Comparison of ENCODE assay signal across 1 cellular context in the genomic region with DNA sequence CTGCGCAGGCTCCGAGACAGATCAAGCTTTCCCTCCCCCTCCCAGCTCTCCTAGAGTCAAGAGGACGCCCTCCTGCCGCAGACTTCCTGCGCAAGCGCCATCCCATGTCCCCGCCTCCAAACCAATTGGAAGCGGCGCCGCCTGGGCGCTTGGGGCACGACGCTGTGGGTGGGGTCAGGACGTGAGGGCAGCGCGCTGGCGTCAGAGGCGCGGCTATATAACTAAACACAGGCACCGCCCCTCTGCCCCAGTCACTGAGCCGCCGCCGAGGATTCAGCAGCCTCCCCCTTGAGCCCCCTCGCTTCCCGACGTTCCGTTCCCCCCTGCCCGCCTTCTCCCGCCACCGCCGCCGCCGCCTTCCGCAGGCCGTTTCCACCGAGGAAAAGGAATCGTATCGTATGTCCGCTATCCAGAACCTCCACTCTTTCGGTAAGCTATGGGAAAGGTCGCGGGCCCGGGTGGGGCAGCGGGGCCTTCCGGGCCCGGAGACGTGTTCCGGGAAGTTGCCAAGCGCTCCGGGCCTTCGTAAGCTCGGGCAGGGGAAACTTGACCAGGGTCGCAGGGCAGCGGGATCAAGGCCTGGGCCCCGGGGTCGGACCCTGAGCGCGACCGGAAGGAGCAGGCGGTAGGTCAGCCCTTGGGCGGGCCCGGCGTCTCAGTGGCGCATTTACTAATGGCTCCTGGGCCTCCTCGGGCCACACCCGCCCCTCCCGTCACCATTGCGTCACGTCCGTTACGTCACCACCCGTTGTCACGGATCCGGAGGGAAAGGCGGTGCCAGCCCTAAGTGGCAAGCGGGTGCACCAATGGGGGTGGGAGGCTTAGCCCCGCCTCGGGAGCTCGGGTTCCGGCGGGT.
A peak's percentile ranks its signal among the peaks of the same experiment; 100 is the strongest.
TF ChIP-seq lines count a peak whose summit lies in the region.

EIF1 (plus strand) TSS at position 245 of the 856 bp plus-strand sequence; CDS start at position 399, 154 bp downstream.

TF ChIP-seq in WTC11, 78 proteins besides CTCF, POLR2A, EP300 and RAD21 (continued from another document and continues in another):
- TF ChIP-seq, protein P1, sequence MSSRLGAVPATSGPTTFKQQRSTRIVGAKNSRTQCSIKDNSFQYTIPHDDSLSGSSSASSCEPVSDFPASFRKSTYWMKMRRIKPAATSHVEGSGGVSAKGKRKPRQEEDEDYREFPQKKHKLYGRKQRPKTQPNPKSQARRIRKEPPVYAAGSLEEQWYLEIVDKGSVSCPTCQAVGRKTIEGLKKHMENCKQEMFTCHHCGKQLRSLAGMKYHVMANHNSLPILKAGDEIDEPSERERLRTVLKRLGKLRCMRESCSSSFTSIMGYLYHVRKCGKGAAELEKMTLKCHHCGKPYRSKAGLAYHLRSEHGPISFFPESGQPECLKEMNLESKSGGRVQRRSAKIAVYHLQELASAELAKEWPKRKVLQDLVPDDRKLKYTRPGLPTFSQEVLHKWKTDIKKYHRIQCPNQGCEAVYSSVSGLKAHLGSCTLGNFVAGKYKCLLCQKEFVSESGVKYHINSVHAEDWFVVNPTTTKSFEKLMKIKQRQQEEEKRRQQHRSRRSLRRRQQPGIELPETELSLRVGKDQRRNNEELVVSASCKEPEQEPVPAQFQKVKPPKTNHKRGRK (CRISPR knock-in tag; IDR thresholded peaks at IDR 0.05; ENCODE audit: borderline replicate concordance): no peak
- TF ChIP-seq, protein P2, sequence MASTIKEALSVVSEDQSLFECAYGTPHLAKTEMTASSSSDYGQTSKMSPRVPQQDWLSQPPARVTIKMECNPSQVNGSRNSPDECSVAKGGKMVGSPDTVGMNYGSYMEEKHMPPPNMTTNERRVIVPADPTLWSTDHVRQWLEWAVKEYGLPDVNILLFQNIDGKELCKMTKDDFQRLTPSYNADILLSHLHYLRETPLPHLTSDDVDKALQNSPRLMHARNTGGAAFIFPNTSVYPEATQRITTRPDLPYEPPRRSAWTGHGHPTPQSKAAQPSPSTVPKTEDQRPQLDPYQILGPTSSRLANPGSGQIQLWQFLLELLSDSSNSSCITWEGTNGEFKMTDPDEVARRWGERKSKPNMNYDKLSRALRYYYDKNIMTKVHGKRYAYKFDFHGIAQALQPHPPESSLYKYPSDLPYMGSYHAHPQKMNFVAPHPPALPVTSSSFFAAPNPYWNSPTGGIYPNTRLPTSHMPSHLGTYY (CRISPR knock-in tag; IDR thresholded peaks at IDR 0.05): peak; percentile 49; the same call in 1 of the 2 replicates
- TF ChIP-seq, protein P3, sequence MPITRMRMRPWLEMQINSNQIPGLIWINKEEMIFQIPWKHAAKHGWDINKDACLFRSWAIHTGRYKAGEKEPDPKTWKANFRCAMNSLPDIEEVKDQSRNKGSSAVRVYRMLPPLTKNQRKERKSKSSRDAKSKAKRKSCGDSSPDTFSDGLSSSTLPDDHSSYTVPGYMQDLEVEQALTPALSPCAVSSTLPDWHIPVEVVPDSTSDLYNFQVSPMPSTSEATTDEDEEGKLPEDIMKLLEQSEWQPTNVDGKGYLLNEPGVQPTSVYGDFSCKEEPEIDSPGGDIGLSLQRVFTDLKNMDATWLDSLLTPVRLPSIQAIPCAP (CRISPR knock-in tag; IDR thresholded peaks at IDR 0.05): peak; percentile 86; the same call in 1 of the 2 replicates
- no peak for TF ChIP-seq GRHL2 (CRISPR knock-in tag; IDR thresholded peaks at IDR 0.05; ENCODE audit: insufficient replicate concordance, severe bottlenecking)
- TF ChIP-seq PRRX2 (CRISPR knock-in tag; IDR thresholded peaks at IDR 0.05): peak; percentile 80
- TF ChIP-seq TEAD1 (CRISPR knock-in tag; IDR thresholded peaks at IDR 0.05): peak; percentile 72
- TF ChIP-seq AFF4 (CRISPR knock-in tag; IDR thresholded peaks at IDR 0.05; ENCODE audit: borderline replicate concordance): peak; percentile 97
- peak; percentile 14; the same call in 1 of the 2 replicates for TF ChIP-seq ZNF121 (CRISPR knock-in tag; IDR thresholded peaks at IDR 0.05)
- TF ChIP-seq ZSCAN18 (CRISPR knock-in tag; IDR thresholded peaks at IDR 0.05): no peak
- peak; percentile 46; the same call in 1 of the 2 replicates for TF ChIP-seq CBFB (CRISPR knock-in tag; IDR thresholded peaks at IDR 0.05; ENCODE audit: low read depth)
- TF ChIP-seq FOXP4 (CRISPR knock-in tag; IDR thresholded peaks at IDR 0.05): peak; percentile 72
- TF ChIP-seq, protein P4, sequence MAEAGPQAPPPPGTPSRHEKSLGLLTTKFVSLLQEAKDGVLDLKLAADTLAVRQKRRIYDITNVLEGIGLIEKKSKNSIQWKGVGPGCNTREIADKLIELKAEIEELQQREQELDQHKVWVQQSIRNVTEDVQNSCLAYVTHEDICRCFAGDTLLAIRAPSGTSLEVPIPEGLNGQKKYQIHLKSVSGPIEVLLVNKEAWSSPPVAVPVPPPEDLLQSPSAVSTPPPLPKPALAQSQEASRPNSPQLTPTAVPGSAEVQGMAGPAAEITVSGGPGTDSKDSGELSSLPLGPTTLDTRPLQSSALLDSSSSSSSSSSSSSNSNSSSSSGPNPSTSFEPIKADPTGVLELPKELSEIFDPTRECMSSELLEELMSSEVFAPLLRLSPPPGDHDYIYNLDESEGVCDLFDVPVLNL (CRISPR knock-in tag; IDR thresholded peaks at IDR 0.05; ENCODE audit: borderline replicate concordance, low read depth): no peak
- 0 out of 2 replicates have a peak, but pooled peaks have one; percentile 58 for TF ChIP-seq TEAD4 (CRISPR knock-in tag; IDR thresholded peaks at IDR 0.05)
- TF ChIP-seq CREB1 (CRISPR knock-in tag; IDR thresholded peaks at IDR 0.05): no peak
- TF ChIP-seq, protein P5, sequence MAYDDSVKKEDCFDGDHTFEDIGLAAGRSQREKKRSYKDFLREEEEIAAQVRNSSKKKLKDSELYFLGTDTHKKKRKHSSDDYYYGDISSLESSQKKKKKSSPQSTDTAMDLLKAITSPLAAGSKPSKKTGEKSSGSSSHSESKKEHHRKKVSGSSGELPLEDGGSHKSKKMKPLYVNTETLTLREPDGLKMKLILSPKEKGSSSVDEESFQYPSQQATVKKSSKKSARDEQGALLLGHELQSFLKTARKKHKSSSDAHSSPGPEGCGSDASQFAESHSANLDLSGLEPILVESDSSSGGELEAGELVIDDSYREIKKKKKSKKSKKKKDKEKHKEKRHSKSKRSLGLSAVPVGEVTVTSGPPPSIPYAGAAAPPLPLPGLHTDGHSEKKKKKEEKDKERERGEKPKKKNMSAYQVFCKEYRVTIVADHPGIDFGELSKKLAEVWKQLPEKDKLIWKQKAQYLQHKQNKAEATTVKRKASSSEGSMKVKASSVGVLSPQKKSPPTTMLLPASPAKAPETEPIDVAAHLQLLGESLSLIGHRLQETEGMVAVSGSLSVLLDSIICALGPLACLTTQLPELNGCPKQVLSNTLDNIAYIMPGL (CRISPR knock-in tag; IDR thresholded peaks at IDR 0.05): peak; percentile 93; the same call in 1 of the 2 replicates
- TF ChIP-seq, protein P6, sequence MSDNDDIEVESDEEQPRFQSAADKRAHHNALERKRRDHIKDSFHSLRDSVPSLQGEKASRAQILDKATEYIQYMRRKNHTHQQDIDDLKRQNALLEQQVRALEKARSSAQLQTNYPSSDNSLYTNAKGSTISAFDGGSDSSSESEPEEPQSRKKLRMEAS (CRISPR knock-in tag; IDR thresholded peaks at IDR 0.05): no peak
- peak; percentile 72; the same call in 1 of the 2 replicates for TF ChIP-seq NFATC4 (CRISPR knock-in tag; IDR thresholded peaks at IDR 0.05)
- no peak for TF ChIP-seq JAZF1 (CRISPR knock-in tag; IDR thresholded peaks at IDR 0.05)
- TF ChIP-seq HMGA2 (CRISPR knock-in tag; IDR thresholded peaks at IDR 0.05): peak; percentile 30; the same call in 1 of the 2 replicates
- no peak for TF ChIP-seq NR3C1 (CRISPR knock-in tag; conservative IDR thresholded peaks at IDR 0.05; ENCODE audit: low read depth)
- TF ChIP-seq NR2C2 (CRISPR knock-in tag; IDR thresholded peaks at IDR 0.05): peak; percentile 44; the same call in 1 of the 2 replicates
- TF ChIP-seq NFYB (CRISPR knock-in tag; conservative IDR thresholded peaks at IDR 0.05; ENCODE audit: low read depth): peak; percentile 89
- TF ChIP-seq ATF2 (CRISPR knock-in tag; IDR thresholded peaks at IDR 0.05; ENCODE audit: borderline replicate concordance, low read depth): no peak
- no peak for TF ChIP-seq MXD4 (CRISPR knock-in tag; IDR thresholded peaks at IDR 0.05; ENCODE audit: borderline replicate concordance)
- TF ChIP-seq, protein P7, sequence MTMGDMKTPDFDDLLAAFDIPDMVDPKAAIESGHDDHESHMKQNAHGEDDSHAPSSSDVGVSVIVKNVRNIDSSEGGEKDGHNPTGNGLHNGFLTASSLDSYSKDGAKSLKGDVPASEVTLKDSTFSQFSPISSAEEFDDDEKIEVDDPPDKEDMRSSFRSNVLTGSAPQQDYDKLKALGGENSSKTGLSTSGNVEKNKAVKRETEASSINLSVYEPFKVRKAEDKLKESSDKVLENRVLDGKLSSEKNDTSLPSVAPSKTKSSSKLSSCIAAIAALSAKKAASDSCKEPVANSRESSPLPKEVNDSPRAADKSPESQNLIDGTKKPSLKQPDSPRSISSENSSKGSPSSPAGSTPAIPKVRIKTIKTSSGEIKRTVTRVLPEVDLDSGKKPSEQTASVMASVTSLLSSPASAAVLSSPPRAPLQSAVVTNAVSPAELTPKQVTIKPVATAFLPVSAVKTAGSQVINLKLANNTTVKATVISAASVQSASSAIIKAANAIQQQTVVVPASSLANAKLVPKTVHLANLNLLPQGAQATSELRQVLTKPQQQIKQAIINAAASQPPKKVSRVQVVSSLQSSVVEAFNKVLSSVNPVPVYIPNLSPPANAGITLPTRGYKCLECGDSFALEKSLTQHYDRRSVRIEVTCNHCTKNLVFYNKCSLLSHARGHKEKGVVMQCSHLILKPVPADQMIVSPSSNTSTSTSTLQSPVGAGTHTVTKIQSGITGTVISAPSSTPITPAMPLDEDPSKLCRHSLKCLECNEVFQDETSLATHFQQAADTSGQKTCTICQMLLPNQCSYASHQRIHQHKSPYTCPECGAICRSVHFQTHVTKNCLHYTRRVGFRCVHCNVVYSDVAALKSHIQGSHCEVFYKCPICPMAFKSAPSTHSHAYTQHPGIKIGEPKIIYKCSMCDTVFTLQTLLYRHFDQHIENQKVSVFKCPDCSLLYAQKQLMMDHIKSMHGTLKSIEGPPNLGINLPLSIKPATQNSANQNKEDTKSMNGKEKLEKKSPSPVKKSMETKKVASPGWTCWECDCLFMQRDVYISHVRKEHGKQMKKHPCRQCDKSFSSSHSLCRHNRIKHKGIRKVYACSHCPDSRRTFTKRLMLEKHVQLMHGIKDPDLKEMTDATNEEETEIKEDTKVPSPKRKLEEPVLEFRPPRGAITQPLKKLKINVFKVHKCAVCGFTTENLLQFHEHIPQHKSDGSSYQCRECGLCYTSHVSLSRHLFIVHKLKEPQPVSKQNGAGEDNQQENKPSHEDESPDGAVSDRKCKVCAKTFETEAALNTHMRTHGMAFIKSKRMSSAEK (CRISPR knock-in tag; IDR thresholded peaks at IDR 0.05; ENCODE audit: borderline replicate concordance): 0 out of 2 replicates have a peak, but pooled peaks have one; percentile 13
